In genomic region chr5:53211799-53212198, GRCh38 we compare ENCODE assay signal across 13 cellular contexts.
DNase-seq lines count a peak whose midpoint lies in the region; ATAC-seq and TF ChIP-seq lines count a peak whose summit lies in the region.
"Had no signal": no experiment of that assay in that cellular context is flagged by ENCODE, and none has a peak within 500 bp of the region (broad histone marks: within the 10 kb centered on the region; RNA-seq: fewer than 3 reads in every experiment).

No MANE protein-coding gene starts in this region.

- peaks cover 11% of the 10 kb centered on the region for H3K27me3 Mint-ChIP-seq in activated naive CD4-positive, alpha-beta T cell treated with anti-CD3 and anti-CD28 coated beads for 36 hours (ENCODE audit: low read depth)

- H3K36me3 Mint-ChIP-seq in activated naive CD4-positive, alpha-beta T cell treated with anti-CD3 and anti-CD28 coated beads, Interleukin-2, amount 50 U/mL, for 72 hours: peaks cover 8 to 13% of the 10 kb centered on the region in 2 donors
- no peaks in the 10 kb centered on the region for H3K36me3 Mint-ChIP-seq in activated naive CD4-positive, alpha-beta T cell treated with anti-CD3 and anti-CD28 coated beads for 36 hours (ENCODE audit: low read depth)

- no peak for TF ChIP-seq POLR2A in NB4 (IDR thresholded peaks at IDR 0.05; ENCODE audit: extremely low read depth, insufficient read length)

- intact Hi-C loops in activated naive CD4-positive, alpha-beta T cell treated with anti-CD3 and anti-CD28 coated beads for 36 hours (cut with micrococcal nuclease): no loop called here
- intact Hi-C loops in Right ventricle myocardium superior (cut with DNase I) (no loop called here), posterior cingulate gyrus (cut with DNase I) (no loop called here)

- no peak for TF ChIP-seq CTCF in NB4 (IDR thresholded peaks at IDR 0.05; ENCODE audit: low read depth, low read length)
- TF ChIP-seq CTCF in epithelial cell of esophagus (IDR thresholded peaks at IDR 0.05; ENCODE audit: insufficient read depth, low read depth, low read length, missing control alignments): no peak

- H3K4me1 Mint-ChIP-seq in activated naive CD4-positive, alpha-beta T cell treated with anti-CD3 and anti-CD28 coated beads for 36 hours (ENCODE audit: low read depth): no peaks in the 10 kb centered on the region
- H3K4me1 Mint-ChIP-seq: central memory CD8-positive, alpha-beta T cell had no signal

- no peak overlapping the region for H3K27ac Mint-ChIP-seq in activated naive CD4-positive, alpha-beta T cell treated with anti-CD3 and anti-CD28 coated beads, Interleukin-2, amount 50 U/mL, for 72 hours
- no peak overlapping the region for H3K27ac Mint-ChIP-seq in activated naive CD4-positive, alpha-beta T cell treated with anti-CD3 and anti-CD28 coated beads for 36 hours
- H3K27ac Mint-ChIP-seq: H9 had no signal

- CTCF ChIA-PET in activated naive CD4-positive, alpha-beta T cell treated with anti-CD3 and anti-CD28 coated beads for 36 hours (lab: Charles Lee): interaction anchor here (1.8 kb wide), 1 partner anchor 10 kb away, joined by 5 read pairs; no protein-coding TSS in a partner anchor

- DNase-seq in activated naive CD4-positive, alpha-beta T cell treated with anti-CD3 and anti-CD28 coated beads, Interleukin-2, amount 50 U/mL, for 72 hours (ENCODE audit: low spot score in 2 of 2): no peak
- DNase-seq in activated naive CD4-positive, alpha-beta T cell treated with anti-CD3 and anti-CD28 coated beads for 36 hours: no peak
- peak; percentile 49 for DNase-seq in NB4 (ENCODE audit: low read depth)
- DNase-seq in epithelial cell of esophagus (ENCODE audit: low read depth): peak; percentile 92
- DNase-seq in stimulated activated naive CD8-positive, alpha-beta T cell treated with anti-CD3 and anti-CD28 coated beads, Interleukin-15, Interleukin-2, amounts not matched to agents 100 U/mL and 50 U/mL, for 24 hours: no peak
- DNase-seq in NAMALWA (ENCODE audit: low spot score): no peak
- no peak for DNase-seq in Right ventricle myocardium superior
- no peak for DNase-seq in posterior cingulate gyrus
- DNase-seq: activated CD4-positive, alpha-beta T cell treated with anti-CD3 and anti-CD28 coated beads, Interleukin-2, amount 50 U/mL, for 1 hour; erythroblast; H9; NCI-H2171 treated with DMSO at 0.1 percent for 48 hours had no signal

- ATAC-seq in activated naive CD4-positive, alpha-beta T cell treated with anti-CD3 and anti-CD28 coated beads, Interleukin-2, amount 50 U/mL, for 72 hours: peak; percentile 90 to 98
- ATAC-seq in stimulated activated naive CD8-positive, alpha-beta T cell treated with anti-CD3 and anti-CD28 coated beads, Interleukin-15, Interleukin-2, amounts not matched to agents 100 U/mL and 50 U/mL, for 24 hours: peak; percentile 76
- no peak for ATAC-seq in Right ventricle myocardium superior (ENCODE audit: poor library complexity)

- no peak overlapping the region for H3K4me3 Mint-ChIP-seq in activated naive CD4-positive, alpha-beta T cell treated with anti-CD3 and anti-CD28 coated beads for 36 hours
- H3K4me3 Mint-ChIP-seq: central memory CD8-positive, alpha-beta T cell; H9 had no signal

- peaks cover 6 to 7% of the 10 kb centered on the region in 2 donors for H3K9me3 Mint-ChIP-seq in activated naive CD4-positive, alpha-beta T cell treated with anti-CD3 and anti-CD28 coated beads, Interleukin-2, amount 50 U/mL, for 72 hours
- peaks cover 3% of the 10 kb centered on the region for H3K9me3 Mint-ChIP-seq in activated naive CD4-positive, alpha-beta T cell treated with anti-CD3 and anti-CD28 coated beads for 36 hours

- H3K4me3 ChIP-seq in NB4 (ENCODE audit: low read depth, low read length) (no peak overlapping the region), epithelial cell of esophagus (ENCODE audit: low read length) (no peak overlapping the region)

Comparison
In these comparisons a context has a peak if more than half of its experiments do, and no peak if none do; other contexts are left out.
1. DNase-seq: peak in NB4 (single experiment) and epithelial cell of esophagus (single experiment); none in activated naive CD4-positive, alpha-beta T cell treated with anti-CD3 and anti-CD28 coated beads, Interleukin-2, amount 50 U/mL, for 72 hours (0 of 2), activated naive CD4-positive, alpha-beta T cell treated with anti-CD3 and anti-CD28 coated beads for 36 hours (single experiment), stimulated activated naive CD8-positive, alpha-beta T cell treated with anti-CD3 and anti-CD28 coated beads, Interleukin-15, Interleukin-2, amounts not matched to agents 100 U/mL and 50 U/mL, for 24 hours (single experiment), NAMALWA (single experiment), Right ventricle myocardium superior (single experiment) and posterior cingulate gyrus (0 of 10).